ENCODE assay signal across 8 cellular contexts in genomic region chr22:36327922-36328551, GRCh38. TPM values are rescaled to one million over a fixed set of nuclear protein-coding genes. Genes with fewer than 3 reads are reported as not detected.
DNase-seq lines count a peak whose midpoint lies in the region; ATAC-seq and TF ChIP-seq lines count a peak whose summit lies in the region.

No MANE protein-coding gene starts in this region.

- H4K20me1 ChIP-seq in HCT116 (ENCODE audit: insufficient read depth): no peaks in the 10 kb centered on the region

- no TSS peak for BruUV-seq in HCT116 (replicated peaks; lab: Mats Ljungman, UMichigan)

- H3K9me3 ChIP-seq in HCT116 (ENCODE audit: control insufficient read depth in 1 of 2, insufficient read depth in 1 of 2, low read depth in 1 of 2, low read length in 2 of 2): no peaks in the 10 kb centered on the region

- peaks cover 50 to 57% of the 10 kb centered on the region in 2 experiments for H3K4me1 ChIP-seq in HCT116 (ENCODE audit: control insufficient read depth in 1 of 2, insufficient read depth in 2 of 2, low read length in 2 of 2)

- H2AFZ ChIP-seq in HCT116 (ENCODE audit: low read depth, low read length, poor library complexity, severe bottlenecking): no peak overlapping the region

- H3K36me3 ChIP-seq in HCT116 (ENCODE audit: control insufficient read depth in 1 of 2, insufficient read depth in 2 of 2, low read length in 2 of 2): peaks cover 35 to 53% of the 10 kb centered on the region in 2 experiments; a peak in 3 of 4 replicates

- CTCF ChIA-PET in HCT116 (lab: Charles Lee): no interaction called here
- CTCF ChIA-PET in activated CD4-positive, alpha-beta memory T cell treated with anti-CD3 and anti-CD28 coated beads, Interleukin-2, amount 10 ng/mL, durations not matched to agents 7 days and 5 days (lab: Charles Lee): interaction anchor here (1.1 to 2.2 kb wide), 4 partner anchors 49 to 158 kb away, joined by 3 to 8 read pairs (median 4); no protein-coding TSS in a partner anchor

- H3K4me1 Mint-ChIP-seq in activated CD4-positive, alpha-beta memory T cell treated with anti-CD3 and anti-CD28 coated beads, Interleukin-2, amount 10 ng/mL, durations not matched to agents 7 days and 5 days: peaks cover 71% of the 10 kb centered on the region

- DNase-seq in HCT116 (ENCODE audit: low read depth, low spot score) (no peak), head of caudate nucleus (peak in 36 of 42 donors; percentile 50 to 95 (median 74)), retinal pigment epithelial cell (ENCODE audit: low read depth) (peak; percentile 88), NCI-H2107 (lab: John Stamatoyannopoulos, UW) (no peak), HK-2 (ENCODE audit: unreplicated experiment) (no peak)
- DNase-seq in activated CD4-positive, alpha-beta memory T cell treated with anti-CD3 and anti-CD28 coated beads, Interleukin-2, amount 10 ng/mL, durations not matched to agents 7 days and 5 days: no peak

- no peak overlapping the region for H3K4me3 Mint-ChIP-seq in activated CD4-positive, alpha-beta memory T cell treated with anti-CD3 and anti-CD28 coated beads, Interleukin-2, amount 10 ng/mL, durations not matched to agents 7 days and 5 days

- POLR2A ChIA-PET in HCT116 (lab: Charles Lee): interaction anchor here (0.9 kb wide), 1 partner anchor 82 kb away, joined by 3 read pairs; no protein-coding TSS in a partner anchor
- POLR2A ChIA-PET in activated CD4-positive, alpha-beta memory T cell treated with anti-CD3 and anti-CD28 coated beads, Interleukin-2, amount 10 ng/mL, durations not matched to agents 7 days and 5 days (lab: Charles Lee): interaction anchor here (0.7 to 3.7 kb wide), 14 partner anchors 10 to 153 kb away, joined by 3 to 14 read pairs (median 4); partner anchors contain the start of gene TXN2

- H3K27ac Mint-ChIP-seq in activated CD4-positive, alpha-beta memory T cell treated with anti-CD3 and anti-CD28 coated beads, Interleukin-2, amount 10 ng/mL, durations not matched to agents 7 days and 5 days: peak overlapping the region; percentile 100

- ATAC-seq in HCT116 (no peak), GM21737 (IDR thresholded peaks at IDR 0.05; ENCODE audit: unreplicated experiment) (no peak), GM21381 (IDR thresholded peaks at IDR 0.05; ENCODE audit: unreplicated experiment) (no peak)

- H3K27me3 Mint-ChIP-seq in activated CD4-positive, alpha-beta memory T cell treated with anti-CD3 and anti-CD28 coated beads, Interleukin-2, amount 10 ng/mL, durations not matched to agents 7 days and 5 days: no peaks in the 10 kb centered on the region

- peak overlapping the region; percentile 87 for H3K27ac ChIP-seq in HCT116 (ENCODE audit: low read depth, low read length)

- no peaks in the 10 kb centered on the region for H3K9me3 Mint-ChIP-seq in activated CD4-positive, alpha-beta memory T cell treated with anti-CD3 and anti-CD28 coated beads, Interleukin-2, amount 10 ng/mL, durations not matched to agents 7 days and 5 days

- TF ChIP-seq CTCF in HCT116 (IDR thresholded peaks at IDR 0.05 in 2 of 3, conservative IDR thresholded peaks at IDR 0.05 in 1 of 3; ENCODE audit: borderline replicate concordance in 1 of 3, insufficient read depth in 1 of 3, low read depth in 2 of 3, low read length in 2 of 3): no peak
- no peak for TF ChIP-seq CTCF in retinal pigment epithelial cell (conservative IDR thresholded peaks at IDR 0.05; ENCODE audit: low read depth, low read length)

- intact Hi-C loops in HCT116 (cut with micrococcal nuclease): no loop called here
- intact Hi-C loops in head of caudate nucleus (cut with DNase I): no loop called here

- no peak for TF ChIP-seq POLR2A in HCT116 (IDR thresholded peaks at IDR 0.05; ENCODE audit: borderline replicate concordance, extremely low read depth, insufficient read depth, insufficient read length)

- no peak for TF ChIP-seq RAD21 in HCT116 (IDR thresholded peaks at IDR 0.05; ENCODE audit: low read depth)

- H3K27me3 ChIP-seq in HCT116 (ENCODE audit: insufficient read depth, low read length): no peaks in the 10 kb centered on the region

- H3K4me3 ChIP-seq in HCT116 (replicated peaks in 1 of 2; ENCODE audit: low read depth in 1 of 2, low read length in 2 of 2) (no peak overlapping the region), retinal pigment epithelial cell (ENCODE audit: low read length) (no peak overlapping the region)

- peaks cover 96% of the 10 kb centered on the region for H3K36me3 Mint-ChIP-seq in activated CD4-positive, alpha-beta memory T cell treated with anti-CD3 and anti-CD28 coated beads, Interleukin-2, amount 10 ng/mL, durations not matched to agents 7 days and 5 days (ENCODE audit: low read depth)

- no peak overlapping the region for H3K4me2 ChIP-seq in HCT116 (ENCODE audit: low read length)

- H3K9ac ChIP-seq in HCT116 (ENCODE audit: low read length): peak overlapping the region; percentile 60; the same call in 1 of the 2 replicates

- no peaks in the 10 kb centered on the region for H3K9me2 ChIP-seq in HCT116 (ENCODE audit: insufficient read depth)

- H3K79me2 ChIP-seq in HCT116 (ENCODE audit: insufficient read depth, low read length): peaks cover 90% of the 10 kb centered on the region

- RAD21 ChIA-PET in HCT116 (lab: Charles Lee; ENCODE audit: low non-redundant PET in 1 of 2, low total read pairs in 2 of 2, uncharacterized antibody in 2 of 2, unreplicated experiment in 2 of 2): interaction anchor here in 1 of 2 experiments (0.5 to 0.6 kb wide), 2 partner anchors 48 to 214 kb away, joined by 3 to 7 read pairs; no protein-coding TSS in a partner anchor

TF ChIP-seq in HCT116, 20 proteins besides CTCF, POLR2A, EP300 and RAD21:
- TF ChIP-seq CBX3 (IDR thresholded peaks at IDR 0.05; ENCODE audit: low read depth) (no peak), ZNF274 (IDR thresholded peaks at IDR 0.05; ENCODE audit: low read depth, low read length) (no peak), EZH2 (IDR thresholded peaks at IDR 0.05) (no peak), SIN3A (IDR thresholded peaks at IDR 0.05; ENCODE audit: low read depth) (no peak), EGR1 (IDR thresholded peaks at IDR 0.05; ENCODE audit: low read depth) (no peak), FOSL1 (IDR thresholded peaks at IDR 0.05; ENCODE audit: low read depth) (no peak), YY1 (IDR thresholded peaks at IDR 0.05; ENCODE audit: extremely low read depth, insufficient replicate concordance, low read depth, low read length) (no peak), SP1 (IDR thresholded peaks at IDR 0.05; ENCODE audit: low read depth) (no peak), JUND (IDR thresholded peaks at IDR 0.05) (no peak), TCF7L2 (IDR thresholded peaks at IDR 0.05; ENCODE audit: borderline replicate concordance, extremely low read depth, insufficient read depth, insufficient read length) (no peak)
- TF ChIP-seq, protein P1, sequence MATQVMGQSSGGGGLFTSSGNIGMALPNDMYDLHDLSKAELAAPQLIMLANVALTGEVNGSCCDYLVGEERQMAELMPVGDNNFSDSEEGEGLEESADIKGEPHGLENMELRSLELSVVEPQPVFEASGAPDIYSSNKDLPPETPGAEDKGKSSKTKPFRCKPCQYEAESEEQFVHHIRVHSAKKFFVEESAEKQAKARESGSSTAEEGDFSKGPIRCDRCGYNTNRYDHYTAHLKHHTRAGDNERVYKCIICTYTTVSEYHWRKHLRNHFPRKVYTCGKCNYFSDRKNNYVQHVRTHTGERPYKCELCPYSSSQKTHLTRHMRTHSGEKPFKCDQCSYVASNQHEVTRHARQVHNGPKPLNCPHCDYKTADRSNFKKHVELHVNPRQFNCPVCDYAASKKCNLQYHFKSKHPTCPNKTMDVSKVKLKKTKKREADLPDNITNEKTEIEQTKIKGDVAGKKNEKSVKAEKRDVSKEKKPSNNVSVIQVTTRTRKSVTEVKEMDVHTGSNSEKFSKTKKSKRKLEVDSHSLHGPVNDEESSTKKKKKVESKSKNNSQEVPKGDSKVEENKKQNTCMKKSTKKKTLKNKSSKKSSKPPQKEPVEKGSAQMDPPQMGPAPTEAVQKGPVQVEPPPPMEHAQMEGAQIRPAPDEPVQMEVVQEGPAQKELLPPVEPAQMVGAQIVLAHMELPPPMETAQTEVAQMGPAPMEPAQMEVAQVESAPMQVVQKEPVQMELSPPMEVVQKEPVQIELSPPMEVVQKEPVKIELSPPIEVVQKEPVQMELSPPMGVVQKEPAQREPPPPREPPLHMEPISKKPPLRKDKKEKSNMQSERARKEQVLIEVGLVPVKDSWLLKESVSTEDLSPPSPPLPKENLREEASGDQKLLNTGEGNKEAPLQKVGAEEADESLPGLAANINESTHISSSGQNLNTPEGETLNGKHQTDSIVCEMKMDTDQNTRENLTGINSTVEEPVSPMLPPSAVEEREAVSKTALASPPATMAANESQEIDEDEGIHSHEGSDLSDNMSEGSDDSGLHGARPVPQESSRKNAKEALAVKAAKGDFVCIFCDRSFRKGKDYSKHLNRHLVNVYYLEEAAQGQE (IDR thresholded peaks at IDR 0.05; ENCODE audit: low read depth): no peak

RNA-seq across cellular contexts. Expression of gene MYH9, which starts 59.7 kb away (rescaled TPM):
- 258 TPM for total RNA-seq in HCT116 (2021; ENCODE audit: unreplicated experiment)
- polyA plus RNA-seq in HCT116 (2012): 205 and 249 TPM in 2 replicates
- total RNA-seq in activated CD4-positive, alpha-beta memory T cell treated with anti-CD3 and anti-CD28 coated beads, Interleukin-2, amount 10 ng/mL, durations not matched to agents 7 days and 5 days: 100 to 1,000 TPM; 840 to 865 TPM

Comparison
In these comparisons a context has a peak if more than half of its experiments do, and no peak if none do; other contexts are left out.
1. DNase-seq: peak in head of caudate nucleus (36 of 42) and retinal pigment epithelial cell (single experiment); none in HCT116 (single experiment), activated CD4-positive, alpha-beta memory T cell treated with anti-CD3 and anti-CD28 coated beads, Interleukin-2, amount 10 ng/mL, durations not matched to agents 7 days and 5 days (single experiment), NCI-H2107 (single experiment) and HK-2 (single experiment).